Comparison of ENCODE assay signal across 11 cellular contexts in the genomic region with DNA sequence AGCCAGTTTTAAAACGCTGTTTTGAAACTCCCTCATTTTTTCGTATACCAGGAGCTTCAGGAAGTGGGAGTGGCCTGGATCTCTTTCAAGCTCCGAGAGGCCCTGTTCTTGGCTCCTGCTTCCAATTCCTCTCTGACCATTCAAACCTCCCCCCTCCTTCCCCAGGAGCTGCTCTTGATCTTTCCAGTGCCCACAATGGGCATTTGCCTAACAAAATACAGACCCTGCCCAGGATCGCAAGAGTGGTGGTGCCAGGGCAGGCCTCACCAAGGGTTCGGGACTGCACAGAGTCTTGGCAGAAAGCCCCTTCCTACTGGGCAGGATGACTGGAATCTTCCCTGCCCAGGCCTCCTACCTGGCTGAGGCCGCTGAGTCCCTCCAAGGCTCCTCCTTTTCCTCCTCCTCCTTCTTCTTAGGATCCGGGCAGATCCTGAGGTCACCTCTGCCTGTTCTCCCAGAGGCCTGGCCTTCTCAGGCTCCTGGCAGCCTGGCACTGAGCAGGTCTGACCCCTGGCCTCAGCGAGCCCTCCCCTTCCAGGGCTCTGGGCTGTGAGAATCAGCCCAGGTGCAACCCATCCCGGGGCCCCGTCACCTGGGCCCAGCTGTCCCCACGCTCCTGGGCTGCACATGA. TPM values are rescaled to one million over a fixed set of nuclear protein-coding genes. Genes with fewer than 3 reads are reported as not detected.
DNase-seq lines count a peak whose midpoint lies in the region; ATAC-seq, FAIRE-seq and TF ChIP-seq lines count a peak whose summit lies in the region.
"Had no signal": no experiment of that assay in that cellular context is flagged by ENCODE, and none has a peak within 500 bp of the region (broad histone marks: within the 10 kb centered on the region; RNA-seq: fewer than 3 reads in every experiment).

No MANE protein-coding gene starts in this region.

- H3K4me3 Mint-ChIP-seq in MCF 10A (ENCODE audit: unreplicated experiment) (no peak overlapping the region), progenitor cell of endocrine pancreas (ENCODE audit: low read depth) (no peak overlapping the region)

- intact Hi-C loops in MCF 10A (cut with micrococcal nuclease) (no loop called here), mammary epithelial cell (cut with micrococcal nuclease) (no loop called here)

- no peaks in the 10 kb centered on the region for H3K4me1 ChIP-seq in mammary epithelial cell (ENCODE audit: insufficient read depth, low read length)

- no peaks in the 10 kb centered on the region for H3K36me3 ChIP-seq in mammary epithelial cell (ENCODE audit: insufficient read depth, low read length)
- H3K36me3 ChIP-seq: BLaER1 had no signal

- H3K27me3 ChIP-seq in mammary epithelial cell (ENCODE audit: insufficient read depth, low read length) (no peaks in the 10 kb centered on the region), layer of hippocampus (ENCODE audit: control insufficient read depth, insufficient read depth, low read length) (no peaks in the 10 kb centered on the region)
- H3K27me3 ChIP-seq: BLaER1 had no signal

- dilution Hi-C loops in mammary epithelial cell (cut with HindIII; ENCODE audit: low sequenced_read_pairs), result no loop called here

- peaks cover 15% of the 10 kb centered on the region for H3K9me3 ChIP-seq in mammary epithelial cell (replicated peaks; ENCODE audit: insufficient read depth, low read length)

- no peak for ATAC-seq in HG03442 (IDR thresholded peaks at IDR 0.05; ENCODE audit: unreplicated experiment)

- no peak overlapping the region for H3K4me2 ChIP-seq in mammary epithelial cell (ENCODE audit: insufficient read depth, low read depth, low read length)
- H3K4me2 ChIP-seq: BLaER1 had no signal

- no peak overlapping the region for H3K27ac ChIP-seq in mammary epithelial cell (ENCODE audit: insufficient read depth, low read depth, low read length)
- peak overlapping the region; percentile 32 for H3K27ac ChIP-seq in layer of hippocampus (ENCODE audit: low read depth, low read length)
- H3K27ac ChIP-seq: BLaER1 had no signal

- no TSS peak for BruUV-seq in MCF 10A (replicated peaks; lab: Mats Ljungman, UMichigan)
- no TSS peak for BruUV-seq in mammary epithelial cell (replicated peaks; lab: Mats Ljungman, UMichigan)

- no peak overlapping the region for H3K9ac ChIP-seq in mammary epithelial cell (ENCODE audit: insufficient read depth, low read length)
- H3K9ac ChIP-seq: BLaER1 had no signal

- CTCF ChIA-PET in MCF 10A (lab: Yijun Ruan, JAX) (interaction anchor here (0.6 to 1.0 kb wide), 4 partner anchors 9 to 396 kb away, joined by 3 to 5 read pairs (median 4); no protein-coding TSS in a partner anchor), mammary epithelial cell (lab: Charles Lee; ENCODE audit: low non-redundant PET) (no interaction called here)

- DNase-seq in MCF 10A (ENCODE audit: unreplicated experiment), result peak; percentile 84
- DNase-seq in mammary epithelial cell, result no peak
- peak; percentile 87 for DNase-seq in astrocyte of the hippocampus (ENCODE audit: low read depth, low spot score)
- peak; percentile 73 for DNase-seq in urothelium cell line (ENCODE audit: low spot score)
- DNase-seq in progenitor cell of endocrine pancreas (ENCODE audit: low spot score, unreplicated experiment), result no peak
- no peak for DNase-seq in activated CD8-positive, alpha-beta memory T cell treated with anti-CD3 and anti-CD28 coated beads, Interleukin-2, amount 50 U/mL, for 48 hours
- DNase-seq: activated T-cell treated with anti-CD3 and anti-CD28 coated beads, Interleukin-2, amount 50 U/mL, for 1 hour had no signal

- WGBS in mammary epithelial cell (ENCODE audit: low coverage, missing lambda C conversion rate), result 3% methylated on average over 5 of the region's 11 CpGs

- H3K4me3 ChIP-seq in mammary epithelial cell (replicated peaks in 1 of 3; ENCODE audit: insufficient read depth in 1 of 3, low read depth in 2 of 3, low read length in 3 of 3), result no peak overlapping the region
- H3K4me3 ChIP-seq: BLaER1 had no signal

- no peaks in the 10 kb centered on the region for H3K36me3 Mint-ChIP-seq in MCF 10A (ENCODE audit: insufficient read depth, unreplicated experiment)
- H3K36me3 Mint-ChIP-seq in progenitor cell of endocrine pancreas (ENCODE audit: insufficient read depth), result no peaks in the 10 kb centered on the region

- H3K27ac Mint-ChIP-seq in MCF 10A (ENCODE audit: low read depth, unreplicated experiment) (no peak overlapping the region), progenitor cell of endocrine pancreas (no peak overlapping the region)

- TF ChIP-seq CTCF in MCF 10A (IDR thresholded peaks at IDR 0.05; ENCODE audit: unreplicated experiment) (no peak), mammary epithelial cell (conservative IDR thresholded peaks at IDR 0.05 in 1 of 2, IDR thresholded peaks at IDR 0.05 in 1 of 2; ENCODE audit: extremely low read depth in 1 of 2, insufficient read depth in 1 of 2, low read depth in 1 of 2, low read length in 2 of 2) (no peak), progenitor cell of endocrine pancreas (IDR thresholded peaks at IDR 0.05; ENCODE audit: unreplicated experiment) (no peak)

- H3K4me1 Mint-ChIP-seq in MCF 10A (ENCODE audit: insufficient read depth, unreplicated experiment) (no peaks in the 10 kb centered on the region), progenitor cell of endocrine pancreas (ENCODE audit: low read depth) (no peaks in the 10 kb centered on the region)

- no peak overlapping the region for H2AFZ ChIP-seq in mammary epithelial cell (ENCODE audit: low read depth, low read length)

- in situ Hi-C loops in mammary epithelial cell (cut with MboI; ENCODE audit: low sequenced_read_pairs in 2 of 2), result no loop called here

- POLR2A ChIA-PET in MCF 10A (lab: Yijun Ruan, JAX), result interaction anchor here (0.7 to 1.0 kb wide), 2 partner anchors 11 to 72 kb away, joined by 3 to 7 read pairs; no protein-coding TSS in a partner anchor

- no peak for FAIRE-seq in urothelium cell line (lab: Jason Lieb, UNC)

- H3K9me3 Mint-ChIP-seq in MCF 10A (ENCODE audit: unreplicated experiment), result peaks cover 10% of the 10 kb centered on the region
- H3K9me3 Mint-ChIP-seq in progenitor cell of endocrine pancreas (ENCODE audit: low read depth), result no peaks in the 10 kb centered on the region

- H3K27me3 Mint-ChIP-seq in MCF 10A (ENCODE audit: insufficient read depth, unreplicated experiment) (no peaks in the 10 kb centered on the region), progenitor cell of endocrine pancreas (peaks cover 41% of the 10 kb centered on the region)

- H3K79me2 ChIP-seq in mammary epithelial cell (ENCODE audit: insufficient read depth, low read length), result no peaks in the 10 kb centered on the region

- no peaks in the 10 kb centered on the region for H4K20me1 ChIP-seq in mammary epithelial cell (ENCODE audit: insufficient read depth, low read length)
- H4K20me1 ChIP-seq: BLaER1 had no signal

RNA-seq across cellular contexts. Expression of gene NOS1, which starts 46.9 kb away (rescaled TPM):
- total RNA-seq in MCF 10A (2022) (not detected in 2 replicates), mammary epithelial cell (not detected), progenitor cell of endocrine pancreas (0.48 and 0.49 TPM in 2 replicates)
- not detected for polyA plus RNA-seq in mammary epithelial cell
- not detected for polyA minus RNA-seq in mammary epithelial cell
- total RNA-seq: fibroblast of villous mesenchyme had no signal

Comparison
In these comparisons a context has a peak if more than half of its experiments do, and no peak if none do; other contexts are left out.
1. DNase-seq: peak in MCF 10A (single experiment), astrocyte of the hippocampus (single experiment) and urothelium cell line (single experiment); none in mammary epithelial cell (single experiment), progenitor cell of endocrine pancreas (single experiment) and activated CD8-positive, alpha-beta memory T cell treated with anti-CD3 and anti-CD28 coated beads, Interleukin-2, amount 50 U/mL, for 48 hours (single experiment).